Comparison of ENCODE assay signal across 8 cellular contexts in the genomic region with DNA sequence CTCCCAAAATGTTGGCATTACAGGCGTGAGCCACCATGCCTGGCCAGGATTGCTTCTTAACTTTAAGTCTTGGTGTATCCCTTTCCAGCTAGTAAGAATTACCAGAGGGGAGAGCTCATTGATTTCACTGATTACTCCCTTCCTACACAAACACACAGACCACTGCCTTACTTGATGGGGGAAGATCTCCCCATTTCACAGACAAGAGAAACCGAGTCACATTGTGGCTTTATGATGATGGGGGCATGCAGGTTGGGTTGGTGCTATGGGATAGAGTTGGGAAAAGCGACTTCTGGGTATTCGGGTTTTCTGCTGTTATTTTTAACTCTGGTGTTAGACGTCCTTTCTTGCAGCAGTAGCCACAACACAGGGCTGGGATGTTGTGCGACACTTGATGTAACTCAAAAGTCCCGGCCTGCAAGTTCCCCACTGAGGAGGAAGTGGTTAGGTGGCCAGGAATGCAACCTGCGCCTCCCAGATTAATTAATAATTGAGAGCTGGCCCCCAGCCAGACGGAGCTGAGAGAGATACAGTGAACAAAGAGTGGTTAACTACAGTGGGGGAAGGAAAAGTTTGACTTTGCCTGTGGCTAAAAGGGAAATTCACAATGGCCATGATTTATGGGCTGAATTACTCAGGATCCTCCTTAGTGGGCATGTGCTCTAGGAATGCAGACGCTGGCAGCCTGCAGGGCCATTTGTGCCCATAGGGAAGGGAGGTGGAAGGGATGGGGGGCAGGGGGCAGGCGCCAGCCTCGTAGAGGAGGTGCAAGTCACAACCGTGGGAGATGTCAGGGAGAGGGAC.
DNase-seq lines count a peak whose midpoint lies in the region; ATAC-seq and TF ChIP-seq lines count a peak whose summit lies in the region.

No MANE protein-coding gene starts in this region.

- H3K9me3 ChIP-seq in duodenal mucosa (ENCODE audit: control insufficient read depth in 1 of 2, low read length in 2 of 2): no peaks in the 10 kb centered on the region
- no peaks in the 10 kb centered on the region for H3K9me3 ChIP-seq in CD8-positive, alpha-beta T cell (ENCODE audit: low read length)

- no peaks in the 10 kb centered on the region for H3K27me3 ChIP-seq in duodenal mucosa (ENCODE audit: control insufficient read depth in 1 of 2, insufficient read depth in 2 of 2, low read length in 2 of 2)
- H3K27me3 ChIP-seq in CD8-positive, alpha-beta T cell (ENCODE audit: insufficient read depth, low read length): no peaks in the 10 kb centered on the region

- H3K36me3 ChIP-seq in duodenal mucosa (ENCODE audit: control insufficient read depth in 1 of 2, insufficient read depth in 2 of 2, low read length in 2 of 2): no peaks in the 10 kb centered on the region
- H3K36me3 ChIP-seq in CD8-positive, alpha-beta T cell (ENCODE audit: insufficient read depth, low read length): no peaks in the 10 kb centered on the region

- H3K27ac ChIP-seq in duodenal mucosa (ENCODE audit: low read depth, low read length): peak overlapping the region; percentile 48
- no peak overlapping the region for H3K27ac ChIP-seq in CD8-positive, alpha-beta T cell (ENCODE audit: low read depth, low read length)

- H3K27ac Mint-ChIP-seq in CD8-positive, alpha-beta T cell: no peak overlapping the region

- TF ChIP-seq CTCF in CD8-positive, alpha-beta T cell (IDR thresholded peaks at IDR 0.05): no peak

- H3K4me1 ChIP-seq in duodenal mucosa (ENCODE audit: control insufficient read depth in 1 of 2, insufficient read depth in 2 of 2, low read length in 2 of 2): peaks cover 82 to 92% of the 10 kb centered on the region in 2 donors
- H3K4me1 ChIP-seq in CD8-positive, alpha-beta T cell (ENCODE audit: insufficient read depth, low read length): no peaks in the 10 kb centered on the region

- CTCF ChIA-PET in CD8-positive, alpha-beta T cell (lab: Charles Lee): no interaction called here

- H3K4me1 Mint-ChIP-seq in CD8-positive, alpha-beta T cell (ENCODE audit: low read depth): no peaks in the 10 kb centered on the region

- peaks cover 34% of the 10 kb centered on the region for H3K27me3 Mint-ChIP-seq in CD8-positive, alpha-beta T cell (ENCODE audit: low read depth)

- ATAC-seq in CD8-positive, alpha-beta T cell: no peak
- no peak for ATAC-seq in GM18867 (IDR thresholded peaks at IDR 0.05; ENCODE audit: unreplicated experiment)

- H3K4me3 Mint-ChIP-seq in CD8-positive, alpha-beta T cell: no peak overlapping the region

- POLR2A ChIA-PET in CD8-positive, alpha-beta T cell (lab: Charles Lee): no interaction called here

- H3K9ac ChIP-seq in duodenal mucosa (ENCODE audit: low read depth in 1 of 2, low read length in 2 of 2): no peak overlapping the region

- peak; percentile 86 for DNase-seq in COLO829 (ENCODE audit: low spot score)
- peak; percentile 91 for DNase-seq in H4 (ENCODE audit: low spot score)
- peak; percentile 46 for DNase-seq in NCI-H1417 treated with DMSO at 0.1 percent for 48 hours (lab: John Stamatoyannopoulos, UW)
- peak; percentile 99 for DNase-seq in renal cortical epithelial cell (ENCODE audit: low read depth)
- no peak for DNase-seq in CD8-positive, alpha-beta T cell
- no peak for DNase-seq in NCI-H510A (lab: John Stamatoyannopoulos, UW)

- intact Hi-C loops in CD8-positive, alpha-beta T cell (cut with DNase I, micrococcal nuclease): no loop called here

- H3K36me3 Mint-ChIP-seq in CD8-positive, alpha-beta T cell: no peaks in the 10 kb centered on the region

- H3K9me3 Mint-ChIP-seq in CD8-positive, alpha-beta T cell: no peaks in the 10 kb centered on the region

- H3K4me3 ChIP-seq in duodenal mucosa (ENCODE audit: low read depth in 1 of 2, low read length in 2 of 2): no peak overlapping the region
- H3K4me3 ChIP-seq in CD8-positive, alpha-beta T cell (ENCODE audit: low read depth, low read length): no peak overlapping the region

Comparison
In these comparisons a context has a peak if more than half of its experiments do, and no peak if none do; other contexts are left out.
1. DNase-seq: peak in COLO829 (single experiment), H4 (single experiment), NCI-H1417 treated with DMSO at 0.1 percent for 48 hours (single experiment) and renal cortical epithelial cell (single experiment); none in CD8-positive, alpha-beta T cell (0 of 7) and NCI-H510A (single experiment).